Comparison of ENCODE assay signal across 10 cellular contexts in genomic region chr1:1567152-1567830, GRCh38. TPM values are rescaled to one million over a fixed set of nuclear protein-coding genes. Genes with fewer than 3 reads are reported as not detected.
DNase-seq lines count a peak whose midpoint lies in the region; ATAC-seq lines count a peak whose summit lies in the region.
"Had no signal": no experiment of that assay in that cellular context is flagged by ENCODE, and none has a peak within 500 bp of the region (broad histone marks: within the 10 kb centered on the region; RNA-seq: fewer than 3 reads in every experiment).

No MANE protein-coding gene starts in this region.

- H3K27me3 Mint-ChIP-seq in activated T-cell treated with anti-CD3 and anti-CD28 coated beads, Interleukin-2, amount 50 U/mL, for 72 hours (ENCODE audit: low read depth): no peaks in the 10 kb centered on the region

- no peak overlapping the region for H3K4me3 Mint-ChIP-seq in activated T-cell treated with anti-CD3 and anti-CD28 coated beads, Interleukin-2, amount 50 U/mL, for 72 hours

- no peak for DNase-seq in activated T-cell treated with anti-CD3 and anti-CD28 coated beads, Interleukin-2, amount 50 U/mL, for 72 hours
- no peak for DNase-seq in activated T-cell treated with anti-CD3 and anti-CD28 coated beads, Interleukin-2, amount 50 U/mL, for 1 hour
- DNase-seq in foreskin melanocyte (peak; percentile 100), stromal cell of bone marrow (ENCODE audit: low read depth) (peak; percentile 29), ecto neural progenitor cell (ENCODE audit: low spot score) (no peak)
- DNase-seq: amniotic stem cell, Calu3, thyroid gland had no signal

- peaks cover 9 to 28% of the 10 kb centered on the region in 2 donors for H3K36me3 Mint-ChIP-seq in activated T-cell treated with anti-CD3 and anti-CD28 coated beads, Interleukin-2, amount 50 U/mL, for 72 hours (ENCODE audit: insufficient read depth in 2 of 2)

- H3K27ac Mint-ChIP-seq in activated T-cell treated with anti-CD3 and anti-CD28 coated beads, Interleukin-2, amount 50 U/mL, for 72 hours: peak overlapping the region; percentile 82

- no peaks in the 10 kb centered on the region for H3K9me3 Mint-ChIP-seq in activated T-cell treated with anti-CD3 and anti-CD28 coated beads, Interleukin-2, amount 50 U/mL, for 72 hours

- peaks cover 34% of the 10 kb centered on the region for H3K4me1 Mint-ChIP-seq in activated T-cell treated with anti-CD3 and anti-CD28 coated beads, Interleukin-2, amount 50 U/mL, for 72 hours (ENCODE audit: low read depth)

- no peak for ATAC-seq in activated T-cell treated with anti-CD3 and anti-CD28 coated beads, Interleukin-2, amount 50 U/mL, for 72 hours (replicated peaks in 1 of 2)
- ATAC-seq in GM21447 (IDR thresholded peaks at IDR 0.05; ENCODE audit: unreplicated experiment): no peak
- ATAC-seq: A549 had no signal

RNA-seq across cellular contexts. Expression of gene SSU72, which starts 7.4 kb away (rescaled TPM):
- total RNA-seq in activated T-cell treated with anti-CD3 and anti-CD28 coated beads, Interleukin-2, amount 50 U/mL, for 72 hours: 100 to 1,000 TPM; 138 to 167 TPM

RNA-seq across cellular contexts. Expression of gene TMEM240, which starts 26.9 kb away (rescaled TPM):
- total RNA-seq in activated T-cell treated with anti-CD3 and anti-CD28 coated beads, Interleukin-2, amount 50 U/mL, for 72 hours: 1 to 10 TPM; 1.0 to 1.3 TPM

RNA-seq across cellular contexts. Expression of gene FNDC10, which starts 32.6 kb away (rescaled TPM):
- 1 to 10 TPM in 1 of 2 donors, under 1 TPM in 1; 1.00 to 1.5 TPM for total RNA-seq in activated T-cell treated with anti-CD3 and anti-CD28 coated beads, Interleukin-2, amount 50 U/mL, for 72 hours

RNA-seq across cellular contexts. Expression of gene MIB2, which starts 48.0 kb away (rescaled TPM):
- 10 to 100 TPM; 68.6 to 78.6 TPM for total RNA-seq in activated T-cell treated with anti-CD3 and anti-CD28 coated beads, Interleukin-2, amount 50 U/mL, for 72 hours

RNA-seq across cellular contexts. Expression of gene ATAD3A, which starts 55.3 kb away (rescaled TPM):
- 10 to 100 TPM; 24.9 to 34.2 TPM for total RNA-seq in activated T-cell treated with anti-CD3 and anti-CD28 coated beads, Interleukin-2, amount 50 U/mL, for 72 hours

Comparison
In these comparisons a context has a peak if more than half of its experiments do, and no peak if none do; other contexts are left out.
1. DNase-seq: peak in foreskin melanocyte (single experiment) and stromal cell of bone marrow (single experiment); none in activated T-cell treated with anti-CD3 and anti-CD28 coated beads, Interleukin-2, amount 50 U/mL, for 72 hours (0 of 2), activated T-cell treated with anti-CD3 and anti-CD28 coated beads, Interleukin-2, amount 50 U/mL, for 1 hour (single experiment) and ecto neural progenitor cell (single experiment).